Comparison of ENCODE assay signal across 17 cellular contexts in genomic region chr11:3044915-3045314, GRCh38.
"Had no signal": no experiment of that assay in that cellular context is flagged by ENCODE, and none has a peak within 500 bp of the region (broad histone marks: within the 10 kb centered on the region; RNA-seq: fewer than 3 reads in every experiment).

No MANE protein-coding gene starts in this region.

- H3K9ac ChIP-seq: SK-N-SH had no signal

- H3K9me3 ChIP-seq: esophagus squamous epithelium, SK-N-SH, suprapubic skin had no signal

- H3K9me3 Mint-ChIP-seq: activated CD4-positive, alpha-beta memory T cell treated with anti-CD3 and anti-CD28 coated beads, Interleukin-2, amount 10 ng/mL, durations not matched to agents 7 days and 5 days; activated T-cell treated with anti-CD3 and anti-CD28 coated beads, Interleukin-2, amount 50 U/mL, for 24 hours; dendritic cell treated with granulocyte-macrophage colony-stimulating factor and Interleukin-4, amounts not matched to agents 40 ng/mL and 50 ng/mL, for 4 days; stimulated activated naive CD8-positive, alpha-beta T cell treated with anti-CD3 and anti-CD28 coated beads, Interleukin-15, Interleukin-2, amounts not matched to agents 100 ng/mL and 50 ng/mL, for 24 hours had no signal

- H3K27ac ChIP-seq: cardiac muscle cell, esophagus squamous epithelium, hepatocyte, suprapubic skin had no signal

- H3K36me3 ChIP-seq: cardiac muscle cell had no signal

- H3K27me3 Mint-ChIP-seq: activated CD4-positive, alpha-beta memory T cell treated with anti-CD3 and anti-CD28 coated beads, Interleukin-2, amount 10 ng/mL, durations not matched to agents 7 days and 5 days; activated T-cell treated with anti-CD3 and anti-CD28 coated beads, Interleukin-2, amount 50 U/mL, for 24 hours; dendritic cell treated with granulocyte-macrophage colony-stimulating factor and Interleukin-4, amounts not matched to agents 40 ng/mL and 50 ng/mL, for 4 days; stimulated activated naive CD8-positive, alpha-beta T cell treated with anti-CD3 and anti-CD28 coated beads, Interleukin-15, Interleukin-2, amounts not matched to agents 100 ng/mL and 50 ng/mL, for 24 hours had no signal

- H3K27me3 ChIP-seq: cardiac muscle cell, esophagus squamous epithelium, hepatocyte, suprapubic skin had no signal

- H3K4me3 ChIP-seq: cardiac muscle cell, esophagus squamous epithelium, hepatocyte, suprapubic skin had no signal

- H3K4me3 Mint-ChIP-seq: activated CD4-positive, alpha-beta memory T cell treated with anti-CD3 and anti-CD28 coated beads, Interleukin-2, amount 10 ng/mL, durations not matched to agents 7 days and 5 days; activated T-cell treated with anti-CD3 and anti-CD28 coated beads, Interleukin-2, amount 50 U/mL, for 24 hours; dendritic cell treated with granulocyte-macrophage colony-stimulating factor and Interleukin-4, amounts not matched to agents 40 ng/mL and 50 ng/mL, for 4 days; stimulated activated naive CD8-positive, alpha-beta T cell treated with anti-CD3 and anti-CD28 coated beads, Interleukin-15, Interleukin-2, amounts not matched to agents 100 ng/mL and 50 ng/mL, for 24 hours had no signal

- DNase-seq: activated CD4-positive, alpha-beta memory T cell treated with anti-CD3 and anti-CD28 coated beads, Interleukin-2, amount 10 ng/mL, durations not matched to agents 7 days and 5 days; activated CD4-positive, alpha-beta T cell treated with anti-CD3 and anti-CD28 coated beads for 48 hours; activated CD4-positive, CD25-positive, alpha-beta regulatory T cell; activated effector memory CD4-positive, alpha-beta T cell treated with Interleukin-2 at 50 U/mL for 16 hours; activated naive CD4-positive, alpha-beta T cell treated with anti-CD3 and anti-CD28 coated beads, Interleukin-2, amount 50 U/mL, for 16 hours; activated T-cell treated with anti-CD3 and anti-CD28 coated beads, Interleukin-2, amount 50 U/mL, for 24 hours; effector CD8-positive, alpha-beta T cell; esophagus squamous epithelium; foreskin fibroblast; left colon; occipital lobe; SK-N-SH had no signal

- H3K4me2 ChIP-seq: hepatocyte, SK-N-SH had no signal

- H3K27ac Mint-ChIP-seq: activated CD4-positive, alpha-beta memory T cell treated with anti-CD3 and anti-CD28 coated beads, Interleukin-2, amount 10 ng/mL, durations not matched to agents 7 days and 5 days; activated T-cell treated with anti-CD3 and anti-CD28 coated beads, Interleukin-2, amount 50 U/mL, for 24 hours; dendritic cell treated with granulocyte-macrophage colony-stimulating factor and Interleukin-4, amounts not matched to agents 40 ng/mL and 50 ng/mL, for 4 days; stimulated activated naive CD8-positive, alpha-beta T cell treated with anti-CD3 and anti-CD28 coated beads, Interleukin-15, Interleukin-2, amounts not matched to agents 100 ng/mL and 50 ng/mL, for 24 hours had no signal

- H2AFZ ChIP-seq: hepatocyte had no signal

- ATAC-seq: left colon had no signal
